9 cellular contexts compared by ENCODE assay signal in the genomic region with DNA sequence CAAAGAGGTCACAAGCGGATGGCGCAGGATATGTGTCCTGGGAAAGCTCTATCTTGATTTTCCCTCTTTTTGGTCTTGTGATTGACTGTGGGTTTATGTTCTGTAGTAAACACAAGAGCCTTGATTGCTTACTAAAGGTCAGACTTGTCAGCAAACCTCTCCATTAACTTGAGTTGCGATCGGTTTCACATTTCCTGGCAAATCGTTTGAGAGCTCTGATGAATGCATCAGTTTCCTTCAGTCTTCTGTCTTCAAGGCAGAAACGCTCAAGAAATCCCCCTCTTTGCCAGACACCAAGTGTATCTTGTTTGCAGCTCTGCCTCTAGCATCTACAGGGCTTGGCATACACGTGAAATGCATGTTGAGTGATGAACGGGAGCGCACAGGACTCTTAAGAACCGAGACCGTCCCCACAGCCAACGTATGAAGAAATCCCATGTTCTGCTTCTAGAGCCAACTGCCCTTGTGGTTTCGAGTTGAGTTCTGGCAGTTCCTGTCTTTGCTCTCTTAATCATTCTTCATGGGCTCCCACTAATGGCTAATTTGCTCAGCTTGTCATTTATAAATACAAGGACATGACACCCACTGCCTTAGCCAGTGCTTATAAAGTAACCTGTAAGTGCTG.
DNase-seq lines count a peak whose midpoint lies in the region; ATAC-seq and TF ChIP-seq lines count a peak whose summit lies in the region.
"Had no signal": no experiment of that assay in that cellular context is flagged by ENCODE, and none has a peak within 500 bp of the region (broad histone marks: within the 10 kb centered on the region; RNA-seq: fewer than 3 reads in every experiment).

No MANE protein-coding gene starts in this region.

- H3K27ac Mint-ChIP-seq in Caco-2 (ENCODE audit: unreplicated experiment), result no peak overlapping the region

- ATAC-seq in GM21529 (IDR thresholded peaks at IDR 0.05; ENCODE audit: unreplicated experiment), result no peak

- peaks cover 2% of the 10 kb centered on the region for H3K27me3 Mint-ChIP-seq in Caco-2 (ENCODE audit: insufficient read depth, unreplicated experiment)

- no TSS peak for BruUV-seq in Caco-2 (replicated peaks; lab: Mats Ljungman, UMichigan)

- H3K9me3 Mint-ChIP-seq in Caco-2 (ENCODE audit: unreplicated experiment), result peaks cover 9% of the 10 kb centered on the region

- POLR2A ChIA-PET in GM10248 (lab: Yijun Ruan, JAX) (no interaction called here), Caco-2 (lab: Charles Lee) (no interaction called here)

- H3K27ac ChIP-seq in duodenal mucosa (ENCODE audit: low read depth, low read length), result no peak overlapping the region
- H3K27ac ChIP-seq: RWPE1 had no signal

- H3K9ac ChIP-seq in duodenal mucosa (ENCODE audit: low read depth in 1 of 2, low read length in 2 of 2), result no peak overlapping the region

- no peaks in the 10 kb centered on the region for H3K36me3 ChIP-seq in duodenal mucosa (ENCODE audit: control insufficient read depth in 1 of 2, insufficient read depth in 2 of 2, low read length in 2 of 2)
- no peaks in the 10 kb centered on the region for H3K36me3 ChIP-seq in Caco-2 (ENCODE audit: control insufficient read depth, insufficient read depth, low read length)

- H3K9me3 ChIP-seq in duodenal mucosa (ENCODE audit: control insufficient read depth in 1 of 2, low read length in 2 of 2) (peaks cover 0 to 4% of the 10 kb centered on the region in 2 donors), Caco-2 (no peaks in the 10 kb centered on the region)

- H3K27me3 ChIP-seq in duodenal mucosa (ENCODE audit: control insufficient read depth in 1 of 2, insufficient read depth in 2 of 2, low read length in 2 of 2), result no peaks in the 10 kb centered on the region
- H3K27me3 ChIP-seq in Caco-2 (replicated peaks; ENCODE audit: control insufficient read depth, insufficient read depth, low read length), result no peaks in the 10 kb centered on the region

- CTCF ChIA-PET in GM10248 (lab: Yijun Ruan, JAX), result interaction anchor here (1.2 to 1.7 kb wide), 2 partner anchors 9 to 145 kb away, joined by 4 to 5 read pairs; no protein-coding TSS in a partner anchor
- CTCF ChIA-PET in Caco-2 (lab: Charles Lee), result no interaction called here

- no peaks in the 10 kb centered on the region for H3K4me1 Mint-ChIP-seq in Caco-2 (ENCODE audit: low read depth, unreplicated experiment)

- H3K36me3 Mint-ChIP-seq in Caco-2 (ENCODE audit: insufficient read depth, unreplicated experiment), result no peaks in the 10 kb centered on the region

- no peak overlapping the region for H3K4me3 Mint-ChIP-seq in Caco-2 (ENCODE audit: unreplicated experiment)

- peaks cover 4 to 19% of the 10 kb centered on the region in 2 donors for H3K4me1 ChIP-seq in duodenal mucosa (ENCODE audit: control insufficient read depth in 1 of 2, insufficient read depth in 2 of 2, low read length in 2 of 2)
- H3K4me1 ChIP-seq in Caco-2, result no peaks in the 10 kb centered on the region

- intact Hi-C loops in Caco-2 (cut with micrococcal nuclease; ENCODE audit: unreplicated experiment), result no loop called here

- TF ChIP-seq CTCF in GM10248 (IDR thresholded peaks at IDR 0.05; ENCODE audit: control extremely low read depth, extremely low read depth, low read depth, missing control alignments) (no peak), Caco-2 (IDR thresholded peaks at IDR 0.05; ENCODE audit: insufficient read depth in 1 of 2, low read depth in 1 of 2, low read length in 1 of 2, severe bottlenecking in 1 of 2, unreplicated experiment in 1 of 2) (no peak)

- peak; percentile 81 for DNase-seq in DMS53 treated with DMSO at 0.1 percent for 48 hours (lab: John Stamatoyannopoulos, UW; ENCODE audit: unreplicated experiment)
- peak; percentile 89 for DNase-seq in MV-4-11 (lab: John Stamatoyannopoulos, UW)
- peak; percentile 29 for DNase-seq in pons (ENCODE audit: low spot score)
- no peak for DNase-seq in GM10248 (ENCODE audit: extremely low spot score)
- no peak for DNase-seq in Caco-2
- DNase-seq in D341Med (ENCODE audit: low spot score), result no peak

- peak overlapping the region; percentile 37 to 48 for H3K4me3 ChIP-seq in duodenal mucosa (ENCODE audit: low read depth in 1 of 2, low read length in 2 of 2)
- no peak overlapping the region for H3K4me3 ChIP-seq in Caco-2 (ENCODE audit: low read depth, low read length)

Comparison
In these comparisons a context has a peak if more than half of its experiments do, and no peak if none do; other contexts are left out.
1. DNase-seq: peak in DMS53 treated with DMSO at 0.1 percent for 48 hours (single experiment), MV-4-11 (single experiment) and pons (single experiment); none in GM10248 (single experiment), Caco-2 (0 of 2) and D341Med (single experiment).